Comparison of ENCODE assay signal across 10 cellular contexts in genomic region chr2:232013701-232014353, GRCh38. TPM values are rescaled to one million over a fixed set of nuclear protein-coding genes. Genes with fewer than 3 reads are reported as not detected.
DNase-seq lines count a peak whose midpoint lies in the region; ATAC-seq, FAIRE-seq and TF ChIP-seq lines count a peak whose summit lies in the region.
"Had no signal": no experiment of that assay in that cellular context is flagged by ENCODE, and none has a peak within 500 bp of the region (broad histone marks: within the 10 kb centered on the region; RNA-seq: fewer than 3 reads in every experiment).

No MANE protein-coding gene starts in this region.

- TF ChIP-seq POLR2A in GM12891 (IDR thresholded peaks at IDR 0.05; ENCODE audit: low read depth, low read length): no peak

- DNase-seq in A172 (ENCODE audit: low spot score) (peak; percentile 97), GM12891 (ENCODE audit: insufficient read length, low spot score) (no peak), NCI-H69 (lab: John Stamatoyannopoulos, UW) (peak; percentile 30), dedifferentiated amniotic fluid mesenchymal stem cell (ENCODE audit: extremely low spot score) (peak; percentile 71), D341Med (ENCODE audit: low spot score) (no peak), NCI-H1694 treated with DMSO at 0.1 percent for 48 hours (lab: John Stamatoyannopoulos, UW) (no peak)
- DNase-seq: naive thymus-derived CD8-positive, alpha-beta T cell; NCI-H2107 had no signal

- FAIRE-seq in GM12891 (lab: Jason Lieb, UNC): peak; percentile 70

- ATAC-seq in HG03378 (IDR thresholded peaks at IDR 0.05; ENCODE audit: unreplicated experiment) (no peak), HG03095 (IDR thresholded peaks at IDR 0.05; ENCODE audit: unreplicated experiment) (no peak)
- ATAC-seq: naive thymus-derived CD8-positive, alpha-beta T cell had no signal

TF ChIP-seq in GM12891, 5 proteins besides CTCF, POLR2A, EP300 and RAD21:
- no peak for TF ChIP-seq POLR2AphosphoS5 (IDR thresholded peaks at IDR 0.05; ENCODE audit: low read depth, low read length)
- no peak for TF ChIP-seq POU2F2 (IDR thresholded peaks at IDR 0.05; ENCODE audit: low read depth, low read length)
- no peak for TF ChIP-seq TAF1 (IDR thresholded peaks at IDR 0.05; ENCODE audit: low read depth, low read length)
- TF ChIP-seq PAX5 (IDR thresholded peaks at IDR 0.05; ENCODE audit: insufficient read depth, low read length, severe bottlenecking): no peak
- no peak for TF ChIP-seq SPI1 (IDR thresholded peaks at IDR 0.05; ENCODE audit: low read depth, low read length)

RNA-seq across cellular contexts. Expression of gene DIS3L2, which starts 52.3 kb away (rescaled TPM):
- 16.9 and 19.2 TPM in 2 replicates for total RNA-seq in A172 (2014; rRNA removed; shearing (Covaris generic))
- 9.6 TPM for polyA plus RNA-seq in GM12891 (2012; ENCODE audit: low read depth, missing spikeins)

Comparison
In these comparisons a context has a peak if more than half of its experiments do, and no peak if none do; other contexts are left out.
1. DNase-seq: peak in A172 (single experiment), NCI-H69 (single experiment) and dedifferentiated amniotic fluid mesenchymal stem cell (single experiment); none in GM12891 (single experiment), D341Med (single experiment) and NCI-H1694 treated with DMSO at 0.1 percent for 48 hours (single experiment).